Comparison of ENCODE assay signal across 9 cellular contexts in genomic region chr3:148211725-148212124, GRCh38.
A peak's percentile ranks its signal among the peaks of the same experiment; 100 is the strongest.
DNase-seq lines count a peak whose midpoint lies in the region; ATAC-seq and TF ChIP-seq lines count a peak whose summit lies in the region.
"Had no signal": no experiment of that assay in that cellular context is flagged by ENCODE, and none has a peak within 500 bp of the region (broad histone marks: within the 10 kb centered on the region; RNA-seq: fewer than 3 reads in every experiment).

No MANE protein-coding gene starts in this region.

- H3K27me3 Mint-ChIP-seq in Calu3 (ENCODE audit: unreplicated experiment) = no peaks in the 10 kb centered on the region

- H3K27me3 ChIP-seq in right cardiac atrium (ENCODE audit: control insufficient read depth, insufficient read depth) = no peaks in the 10 kb centered on the region

- H3K36me3 Mint-ChIP-seq in Calu3 (ENCODE audit: insufficient read depth, unreplicated experiment) = no peaks in the 10 kb centered on the region

- H3K4me1 Mint-ChIP-seq in Calu3 (ENCODE audit: low read depth, unreplicated experiment) = peaks cover 19% of the 10 kb centered on the region

- peak; percentile 69 for ATAC-seq in GM21423 (IDR thresholded peaks at IDR 0.05; ENCODE audit: unreplicated experiment)
- no peak for ATAC-seq in right cardiac atrium

- no peak overlapping the region for H3K27ac Mint-ChIP-seq in Calu3 (ENCODE audit: unreplicated experiment)

- intact Hi-C loops in Calu3 (cut with micrococcal nuclease; ENCODE audit: unreplicated experiment) = no loop called here
- intact Hi-C loops in right cardiac atrium (cut with DNase I) = no loop called here

- H3K9me3 ChIP-seq in right cardiac atrium (ENCODE audit: control insufficient read depth, low read length) = no peaks in the 10 kb centered on the region

- no peak overlapping the region for H3K27ac ChIP-seq in right cardiac atrium (ENCODE audit: low read length)

- CTCF ChIA-PET in Calu3 (lab: Charles Lee) = interaction anchor here (0.7 to 0.8 kb wide), 2 partner anchors 11 to 746 kb away, joined by 3 to 4 read pairs; no protein-coding TSS in a partner anchor

- DNase-seq in Calu3 (peak; percentile 42), LHCN-M2 (ENCODE audit: low read depth) (peak; percentile 73), foreskin fibroblast (peak; percentile 39 to 54), amniotic stem cell (lab: John Stamatoyannopoulos, UW) (no peak), right cardiac atrium (no peak), SKM-1 treated with dmso at 0.1 percent for 144 hours (lab: John Stamatoyannopoulos, UW; ENCODE audit: unreplicated experiment) (no peak)
- DNase-seq in effector CD8-positive, alpha-beta T cell (lab: John Stamatoyannopoulos, UW) = no peak
- DNase-seq: hippocampal formation had no signal

- no peaks in the 10 kb centered on the region for H3K4me1 ChIP-seq in right cardiac atrium (ENCODE audit: control insufficient read depth, insufficient read depth, low read length)

- peaks cover 2% of the 10 kb centered on the region for H3K9me3 Mint-ChIP-seq in Calu3 (ENCODE audit: low read depth, unreplicated experiment)

- no TSS peak for BruUV-seq in Calu3 (replicated peaks; lab: Mats Ljungman, UMichigan)

- no peak overlapping the region for H3K4me3 Mint-ChIP-seq in Calu3 (ENCODE audit: low read depth, unreplicated experiment)

- no peak overlapping the region for H3K4me3 ChIP-seq in foreskin fibroblast (ENCODE audit: low read depth in 1 of 2, low read length in 2 of 2)
- no peak overlapping the region for H3K4me3 ChIP-seq in right cardiac atrium (ENCODE audit: low read length)

- TF ChIP-seq CTCF in Calu3 (IDR thresholded peaks at IDR 0.05; ENCODE audit: unreplicated experiment) (no peak), foreskin fibroblast (IDR thresholded peaks at IDR 0.05; ENCODE audit: low read depth, low read length) (no peak)

Comparison
In these comparisons a context has a peak if more than half of its experiments do, and no peak if none do; other contexts are left out.
1. DNase-seq: peak in Calu3 (single experiment), LHCN-M2 (single experiment) and foreskin fibroblast (2 of 2); none in amniotic stem cell (single experiment), effector CD8-positive, alpha-beta T cell (single experiment), right cardiac atrium (0 of 3) and SKM-1 treated with dmso at 0.1 percent for 144 hours (single experiment).